1 cellular context compared by ENCODE assay signal in the genomic region with DNA sequence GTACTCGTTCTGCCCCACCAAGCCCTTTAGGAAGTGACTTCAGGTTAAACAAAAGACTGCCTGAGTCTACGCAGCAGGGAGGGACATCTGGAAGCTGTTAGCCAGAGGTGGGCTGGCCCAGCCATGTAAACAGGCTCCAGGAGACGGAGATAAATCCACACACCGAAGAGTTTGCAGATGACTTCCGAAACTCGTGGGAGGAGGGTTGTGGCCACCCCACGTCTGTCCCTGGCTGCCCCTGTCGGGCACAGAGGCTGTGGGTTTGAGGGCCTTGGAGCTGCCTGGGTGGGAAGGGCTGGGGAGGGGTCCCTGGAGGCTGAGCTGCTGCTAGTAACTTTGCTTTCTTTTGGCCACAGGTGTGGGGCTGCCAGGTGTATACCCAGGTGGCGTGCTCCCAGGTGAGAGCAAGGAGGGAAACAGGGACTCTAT.
A peak's percentile ranks its signal among the peaks of the same experiment; 100 is the strongest.
TF ChIP-seq lines count a peak whose summit lies in the region.

No MANE protein-coding gene starts in this region.

TF ChIP-seq in PFSK-1, 5 proteins besides CTCF, POLR2A, EP300 and RAD21 (continued from another document):
- peak; percentile 99 for TF ChIP-seq FOXP2 (optimal IDR thresholded peaks at IDR 0.05; ENCODE audit: borderline replicate concordance, extremely low read depth, extremely low read length, insufficient read depth)
